ENCODE assay signal across 9 cellular contexts in genomic region chr7:37683263-37684120, GRCh38. TPM values are rescaled to one million over a fixed set of nuclear protein-coding genes. Genes with fewer than 3 reads are reported as not detected.
DNase-seq lines count a peak whose midpoint lies in the region; ATAC-seq and TF ChIP-seq lines count a peak whose summit lies in the region.
"Had no signal": no experiment of that assay in that cellular context is flagged by ENCODE, and none has a peak within 500 bp of the region (broad histone marks: within the 10 kb centered on the region; RNA-seq: fewer than 3 reads in every experiment).

Gene GPR141, plus strand, starts transcription at chr7:37683766. Its CDS starts 56,628 bp downstream, at chr7:37740394.

- H3K36me3 ChIP-seq in MM.1S (replicated peaks; ENCODE audit: insufficient read depth, low read length), result no peaks in the 10 kb centered on the region
- H3K36me3 ChIP-seq in testis (ENCODE audit: low read depth, missing control alignments), result no peaks in the 10 kb centered on the region

- no peak within 1 kb of the TSS for H2AFZ ChIP-seq in MM.1S (ENCODE audit: low read length)

- no peak within 1 kb of the TSS for H3K27ac ChIP-seq in MM.1S (ENCODE audit: low read length)
- H3K27ac ChIP-seq in testis, result no peak within 1 kb of the TSS
- H3K27ac ChIP-seq: KMS-11 had no signal

- peak within 1 kb of the TSS; percentile 30 for H3K4me2 ChIP-seq in MM.1S (ENCODE audit: low read depth, low read length)
- H3K4me2 ChIP-seq: KMS-11 had no signal

- H3K79me2 ChIP-seq in MM.1S (ENCODE audit: low read length), result no peaks in the 10 kb centered on the region

- H3K9me3 ChIP-seq in MM.1S (replicated peaks; ENCODE audit: insufficient read depth, low read length), result no peaks in the 10 kb centered on the region
- H3K9me3 ChIP-seq in testis, result no peaks in the 10 kb centered on the region

- DNase-seq in MM.1S, result peak; percentile 60
- DNase-seq in globus pallidus (ENCODE audit: low spot score), result peak; percentile 41
- no peak for DNase-seq in testis
- no peak for DNase-seq in inferior parietal cortex (ENCODE audit: extremely low spot score)
- DNase-seq in activated naive CD4-positive, alpha-beta T cell treated with Interleukin-2 at 50 U/mL for 16 hours, result no peak
- DNase-seq in stimulated activated CD4-positive, alpha-beta T cell treated with anti-CD3 and anti-CD28 coated beads, Interleukin-12 subunit alpha, Interleukin-12 subunit beta, amount 100 ng/mL, for 4 hours, result no peak

- peak; percentile 92 for ATAC-seq in GM18511 (IDR thresholded peaks at IDR 0.05; ENCODE audit: unreplicated experiment)
- peak; percentile 92 for ATAC-seq in GM21825 (IDR thresholded peaks at IDR 0.05; ENCODE audit: unreplicated experiment)

- no peaks in the 10 kb centered on the region for H4K20me1 ChIP-seq in MM.1S (ENCODE audit: insufficient read depth, low read length)

- intact Hi-C loops in testis (cut with DNase I; ENCODE audit: low total_unique reads), result no loop called here

- H3K4me3 ChIP-seq in MM.1S (ENCODE audit: low read length) (no peak within 1 kb of the TSS), testis (no peak within 1 kb of the TSS)

- H3K27me3 ChIP-seq in MM.1S (replicated peaks; ENCODE audit: insufficient read depth, low read length), result no peaks in the 10 kb centered on the region
- H3K27me3 ChIP-seq in testis, result no peaks in the 10 kb centered on the region

- H3K4me1 ChIP-seq in MM.1S (ENCODE audit: low read length), result peaks cover 14% of the 10 kb centered on the region
- H3K4me1 ChIP-seq in testis, result no peaks in the 10 kb centered on the region

- H3F3A ChIP-seq in MM.1S (ENCODE audit: insufficient read depth, low read length), result peaks cover 4% of the 10 kb centered on the region; the same call in 1 of the 2 replicates

- 90 to 97% methylated on average over 1 of the region's 1 CpG for WGBS in testis, 2 donors

- TF ChIP-seq CTCF in MM.1S (IDR thresholded peaks at IDR 0.05; ENCODE audit: low read length) (no peak), testis (IDR thresholded peaks at IDR 0.05) (no peak)

- TF ChIP-seq POLR2A in testis (IDR thresholded peaks at IDR 0.05), result no peak

- no peak within 1 kb of the TSS for H3K9ac ChIP-seq in MM.1S (ENCODE audit: low read length)
- H3K9ac ChIP-seq: KMS-11 had no signal

- no peaks in the 10 kb centered on the region for H3K9me2 ChIP-seq in MM.1S (replicated peaks; ENCODE audit: insufficient read depth, low read length)

RNA-seq across cellular contexts. Expression of gene GPR141, which starts in this region (rescaled TPM):
- total RNA-seq in testis, result 1 to 10 TPM; 2.5 to 3.5 TPM
- polyA plus RNA-seq in testis (ENCODE audit: insufficient read depth, low read depth, low replicate concordance), result 1.8 TPM

Comparison
In these comparisons a context has a peak if more than half of its experiments do, and no peak if none do; other contexts are left out.
1. DNase-seq: peak in MM.1S (single experiment) and globus pallidus (single experiment); none in testis (single experiment), inferior parietal cortex (single experiment), activated naive CD4-positive, alpha-beta T cell treated with Interleukin-2 at 50 U/mL for 16 hours (single experiment) and stimulated activated CD4-positive, alpha-beta T cell treated with anti-CD3 and anti-CD28 coated beads, Interleukin-12 subunit alpha, Interleukin-12 subunit beta, amount 100 ng/mL, for 4 hours (single experiment).